15 cellular contexts compared by ENCODE assay signal in genomic region chr10:14664345-14664744, GRCh38.
"Had no signal": no experiment of that assay in that cellular context is flagged by ENCODE, and none has a peak within 500 bp of the region (broad histone marks: within the 10 kb centered on the region; RNA-seq: fewer than 3 reads in every experiment).

No MANE protein-coding gene starts in this region.

- DNase-seq: esophagus squamous epithelium; foreskin fibroblast; glutamatergic neuron; left ventricle myocardium superior; mesenchymal stem cell; naive thymus-derived CD4-positive, alpha-beta T cell; small intestine; stimulated activated CD4-positive, alpha-beta T cell treated with anti-CD3 and anti-CD28 coated beads, Interleukin-12 subunit alpha, Interleukin-12 subunit beta, amount 100 ng/mL, for 4 hours; tibial artery; upper lobe of left lung; uterus had no signal

- H3K27me3 Mint-ChIP-seq: naive thymus-derived CD4-positive, alpha-beta T cell; stimulated activated naive CD8-positive, alpha-beta T cell treated with anti-CD3 and anti-CD28 coated beads, Interleukin-15, Interleukin-2, amounts not matched to agents 100 ng/mL and 50 ng/mL, for 24 hours had no signal

- H3K27ac Mint-ChIP-seq: dendritic cell treated with granulocyte-macrophage colony-stimulating factor and Interleukin-4, amounts not matched to agents 40 ng/mL and 50 ng/mL, for 4 days; stimulated activated naive CD8-positive, alpha-beta T cell treated with anti-CD3 and anti-CD28 coated beads, Interleukin-15, Interleukin-2, amounts not matched to agents 100 ng/mL and 50 ng/mL, for 24 hours had no signal

- H3K4me3 Mint-ChIP-seq: dendritic cell treated with granulocyte-macrophage colony-stimulating factor and Interleukin-4, amounts not matched to agents 40 ng/mL and 50 ng/mL, for 4 days; naive thymus-derived CD4-positive, alpha-beta T cell; neural crest cell; stimulated activated naive CD8-positive, alpha-beta T cell treated with anti-CD3 and anti-CD28 coated beads, Interleukin-15, Interleukin-2, amounts not matched to agents 100 ng/mL and 50 ng/mL, for 24 hours had no signal

- ATAC-seq: gastroesophageal sphincter, left ventricle myocardium superior had no signal
